Comparison of ENCODE assay signal across 11 cellular contexts in genomic region chr16:28163699-28164584, GRCh38. TPM values are rescaled to one million over a fixed set of nuclear protein-coding genes. Genes with fewer than 3 reads are reported as not detected.
A peak's percentile ranks its signal among the peaks of the same experiment; 100 is the strongest.
DNase-seq lines count a peak whose midpoint lies in the region; ATAC-seq and TF ChIP-seq lines count a peak whose summit lies in the region.
"Had no signal": no experiment of that assay in that cellular context is flagged by ENCODE, and none has a peak within 500 bp of the region (broad histone marks: within the 10 kb centered on the region; RNA-seq: fewer than 3 reads in every experiment).

No MANE protein-coding gene starts in this region.

- H3K27me3 Mint-ChIP-seq in activated naive CD8-positive, alpha-beta T cell treated with anti-CD3 and anti-CD28 coated beads, Interleukin-2, amount 50 U/mL, for 24 hours, result no peaks in the 10 kb centered on the region
- no peaks in the 10 kb centered on the region for H3K27me3 Mint-ChIP-seq in immature natural killer cell (ENCODE audit: low read depth in 3 of 3)
- peaks cover 1% of the 10 kb centered on the region for H3K27me3 Mint-ChIP-seq in endothelial cell (ENCODE audit: unreplicated experiment)

- H3K9me3 Mint-ChIP-seq in activated naive CD8-positive, alpha-beta T cell treated with anti-CD3 and anti-CD28 coated beads, Interleukin-2, amount 50 U/mL, for 24 hours, result no peaks in the 10 kb centered on the region
- H3K9me3 Mint-ChIP-seq in immature natural killer cell (no peaks in the 10 kb centered on the region), endothelial cell (ENCODE audit: unreplicated experiment) (no peaks in the 10 kb centered on the region)

- H3K36me3 ChIP-seq in right atrium auricular region (peaks cover 30% of the 10 kb centered on the region), upper lobe of right lung (peaks cover 35% of the 10 kb centered on the region)

- H3K4me3 ChIP-seq in right atrium auricular region (no peak overlapping the region), upper lobe of right lung (no peak overlapping the region)
- H3K4me3 ChIP-seq: thoracic aorta had no signal

- H3K27ac Mint-ChIP-seq in activated naive CD8-positive, alpha-beta T cell treated with anti-CD3 and anti-CD28 coated beads, Interleukin-2, amount 50 U/mL, for 24 hours, result peak overlapping the region; percentile 88
- H3K27ac Mint-ChIP-seq in immature natural killer cell (peak overlapping the region; percentile 46 to 86 (median 74)), endothelial cell (ENCODE audit: unreplicated experiment) (no peak overlapping the region)

- H3K27me3 ChIP-seq in right atrium auricular region, result no peaks in the 10 kb centered on the region
- no peaks in the 10 kb centered on the region for H3K27me3 ChIP-seq in upper lobe of right lung

- no peak for DNase-seq in Right ventricle myocardium inferior (ENCODE audit: missing footprints)
- no peak for DNase-seq in right atrium auricular region (ENCODE audit: low spot score)
- DNase-seq in activated naive CD8-positive, alpha-beta T cell treated with anti-CD3 and anti-CD28 coated beads, Interleukin-2, amount 50 U/mL, for 24 hours, result no peak
- DNase-seq in immature natural killer cell, result no peak
- no peak for DNase-seq in upper lobe of right lung
- DNase-seq in endothelial cell (ENCODE audit: low spot score), result no peak
- no peak for DNase-seq in NCI-H345 treated with DMSO at 0.1 percent for 48 hours (lab: John Stamatoyannopoulos, UW; ENCODE audit: unreplicated experiment)
- DNase-seq: NCI-H226 had no signal

- TF ChIP-seq CTCF in right atrium auricular region (IDR thresholded peaks at IDR 0.05) (no peak), upper lobe of right lung (IDR thresholded peaks at IDR 0.05) (no peak), endothelial cell (IDR thresholded peaks at IDR 0.05; ENCODE audit: unreplicated experiment) (no peak)

- H3K4me1 ChIP-seq in right atrium auricular region (peaks cover 0 to 8% of the 10 kb centered on the region in 2 donors), upper lobe of right lung (peaks cover 13% of the 10 kb centered on the region)

- H3K4me1 Mint-ChIP-seq in activated naive CD8-positive, alpha-beta T cell treated with anti-CD3 and anti-CD28 coated beads, Interleukin-2, amount 50 U/mL, for 24 hours, result peaks cover 89% of the 10 kb centered on the region
- H3K4me1 Mint-ChIP-seq in immature natural killer cell (peaks cover 56 to 78% of the 10 kb centered on the region in 2 donors), endothelial cell (ENCODE audit: unreplicated experiment) (peaks cover 12% of the 10 kb centered on the region)

- H3K27ac ChIP-seq in right atrium auricular region (no peak overlapping the region), upper lobe of right lung (peak overlapping the region; percentile 33)
- H3K27ac ChIP-seq: VCaP had no signal

- peak; percentile 48 for ATAC-seq in Right ventricle myocardium inferior
- ATAC-seq in activated naive CD8-positive, alpha-beta T cell treated with anti-CD3 and anti-CD28 coated beads, Interleukin-2, amount 50 U/mL, for 24 hours, result no peak
- no peak for ATAC-seq in upper lobe of right lung
- ATAC-seq in HG03045 (IDR thresholded peaks at IDR 0.05; ENCODE audit: unreplicated experiment), result no peak

- H3K36me3 Mint-ChIP-seq in activated naive CD8-positive, alpha-beta T cell treated with anti-CD3 and anti-CD28 coated beads, Interleukin-2, amount 50 U/mL, for 24 hours (ENCODE audit: low read depth), result peaks cover 71% of the 10 kb centered on the region
- H3K36me3 Mint-ChIP-seq in immature natural killer cell (peaks cover 5 to 26% (median 22%) of the 10 kb centered on the region in 3 donors), endothelial cell (ENCODE audit: low read depth, unreplicated experiment) (peaks cover 17% of the 10 kb centered on the region)

- intact Hi-C loops in Right ventricle myocardium inferior (cut with DNase I) (no loop called here), upper lobe of right lung (cut with DNase I) (no loop called here)

- no peaks in the 10 kb centered on the region for H3K9me3 ChIP-seq in right atrium auricular region
- no peaks in the 10 kb centered on the region for H3K9me3 ChIP-seq in upper lobe of right lung
- H3K9me3 ChIP-seq: thoracic aorta had no signal

- H3K4me3 Mint-ChIP-seq in activated naive CD8-positive, alpha-beta T cell treated with anti-CD3 and anti-CD28 coated beads, Interleukin-2, amount 50 U/mL, for 24 hours, result no peak overlapping the region
- no peak overlapping the region for H3K4me3 Mint-ChIP-seq in immature natural killer cell
- H3K4me3 Mint-ChIP-seq in endothelial cell (ENCODE audit: unreplicated experiment), result no peak overlapping the region

RNA-seq across cellular contexts. Expression of gene XPO6, which starts 47.8 kb away (rescaled TPM):
- total RNA-seq in Right ventricle myocardium inferior (30.4 TPM), right atrium auricular region (10 to 100 TPM; 17.9 to 29.8 TPM), upper lobe of right lung (102 TPM), endothelial cell (ENCODE audit: unreplicated experiment) (155 TPM)
- 10 to 100 TPM; 40.7 to 75.5 (median 42.2) TPM for polyA plus RNA-seq in immature natural killer cell
